In the genomic region with DNA sequence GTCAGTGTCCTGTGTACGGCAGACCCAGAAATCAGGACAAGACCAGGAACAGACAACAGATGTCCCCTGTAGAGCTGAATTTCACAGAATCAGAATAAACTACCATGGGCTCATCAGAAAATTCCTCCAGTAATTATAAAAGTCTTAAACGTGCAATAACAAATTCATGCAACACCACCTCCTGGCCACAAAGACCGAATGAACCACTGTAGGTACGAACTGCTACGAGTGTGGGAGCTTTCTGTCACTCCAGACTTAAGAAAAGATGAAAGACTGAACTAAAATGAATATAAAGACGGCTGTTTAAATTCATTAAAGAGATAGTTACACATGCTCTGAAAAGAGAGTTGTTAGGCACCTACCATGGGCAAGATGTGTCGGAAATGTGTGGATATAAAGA, we compare ENCODE assay signal across 32 cellular contexts.
"Had no signal": no experiment of that assay in that cellular context is flagged by ENCODE, and none has a peak within 500 bp of the region (broad histone marks: within the 10 kb centered on the region; RNA-seq: fewer than 3 reads in every experiment).

No MANE protein-coding gene starts in this region.

- FAIRE-seq: colon had no signal

- H3K4me1 ChIP-seq: adrenal gland, ascending aorta, breast epithelium, gastroesophageal sphincter, heart right ventricle had no signal

- H3K36me3 Mint-ChIP-seq: activated naive CD8-positive, alpha-beta T cell; brain; T-cell had no signal

- H3K9me3 ChIP-seq: adrenal gland, ascending aorta, breast epithelium, esophagus squamous epithelium, gastroesophageal sphincter, heart right ventricle had no signal

- DNase-seq: activated CD4-positive, alpha-beta T cell treated with anti-CD3 and anti-CD28 coated beads for 4 hours; activated CD4-positive, alpha-beta T cell treated with anti-CD3 and anti-CD28 coated beads, Interleukin-2, amount 50 U/mL, for 1 hour; activated CD4-positive, alpha-beta T cell treated with anti-CD3 and anti-CD28 coated beads, Interleukin-2, amount 50 U/mL, for 48 hours; activated CD4-positive, CD25-positive, alpha-beta regulatory T cell; activated CD4-positive, CD25-positive, alpha-beta regulatory T cell treated with anti-CD3 and anti-CD28 coated beads, Interleukin-2, amount 50 U/mL, for 72 hours; activated CD8-positive, alpha-beta memory T cell treated with anti-CD3 and anti-CD28 coated beads for 24 hours; activated CD8-positive, alpha-beta T cell treated with anti-CD3 and anti-CD28 coated beads for 36 hours; activated gamma-delta T cell treated with Interleukin-2 at 50 U/mL for 16 hours; activated naive CD4-positive, alpha-beta T cell treated with anti-CD3 and anti-CD28 coated beads, Interleukin-2, amount 50 U/mL, for 16 hours; activated naive CD4-positive, alpha-beta T cell treated with Interleukin-2 at 50 U/mL for 16 hours; activated T-cell treated with anti-CD3 and anti-CD28 coated beads, Interleukin-2, amount 50 U/mL, for 4 hours; adrenal gland; central memory CD4-positive, alpha-beta T cell; cerebellar nuclear complex; cortex of kidney; dermis blood vessel endothelial cell; effector CD4-positive, alpha-beta T cell; effector memory CD8-positive, alpha-beta T cell; esophagus squamous epithelium; foreskin melanocyte; heart right ventricle; SW 1271; T-cell had no signal

- H3K9me3 Mint-ChIP-seq: activated CD8-positive, alpha-beta T cell treated with anti-CD3 and anti-CD28 coated beads for 36 hours; activated T-cell treated with anti-CD3 and anti-CD28 coated beads, Interleukin-2, amount 50 U/mL, for 4 hours; effector memory CD8-positive, alpha-beta T cell; T-cell; T-helper 1 cell treated with Interleukin-12 subunit alpha and Interleukin-12 subunit beta and Interleukin-4 antibody, amounts not matched to agents 30 μg/mL and 1 μg/mL, for 36 hours had no signal

- ATAC-seq: activated CD8-positive, alpha-beta T cell treated with anti-CD3 and anti-CD28 coated beads for 36 hours; activated T-cell treated with anti-CD3 and anti-CD28 coated beads, Interleukin-2, amount 50 U/mL, for 4 hours; effector memory CD8-positive, alpha-beta T cell; gastroesophageal sphincter; heart right ventricle; T-cell had no signal

- H3K27ac ChIP-seq: adrenal gland, ascending aorta, breast epithelium, cardiac muscle cell, epithelial cell of prostate, esophagus squamous epithelium, gastroesophageal sphincter, heart right ventricle had no signal

- H3K4me3 ChIP-seq: adrenal gland, ascending aorta, breast epithelium, cardiac muscle cell, esophagus squamous epithelium, gastroesophageal sphincter, heart right ventricle had no signal

- H3K27ac Mint-ChIP-seq: activated CD8-positive, alpha-beta T cell treated with anti-CD3 and anti-CD28 coated beads for 36 hours; activated naive CD8-positive, alpha-beta T cell; brain; effector memory CD8-positive, alpha-beta T cell; T-cell; T-helper 1 cell treated with Interleukin-12 subunit alpha and Interleukin-12 subunit beta and Interleukin-4 antibody, amounts not matched to agents 30 μg/mL and 1 μg/mL, for 36 hours had no signal

- H3K36me3 ChIP-seq: adrenal gland, ascending aorta, breast epithelium, cardiac muscle cell, esophagus squamous epithelium, gastroesophageal sphincter, heart right ventricle had no signal

- H3K27me3 ChIP-seq: ascending aorta, breast epithelium, cardiac muscle cell had no signal

- H3K4me3 Mint-ChIP-seq: activated CD8-positive, alpha-beta T cell treated with anti-CD3 and anti-CD28 coated beads for 36 hours; activated naive CD8-positive, alpha-beta T cell; activated T-cell treated with anti-CD3 and anti-CD28 coated beads, Interleukin-2, amount 50 U/mL, for 4 hours; brain; effector memory CD8-positive, alpha-beta T cell; T-helper 1 cell treated with Interleukin-12 subunit alpha and Interleukin-12 subunit beta and Interleukin-4 antibody, amounts not matched to agents 30 μg/mL and 1 μg/mL, for 36 hours had no signal
